In genomic region chr17:58313815-58314705, GRCh38 we compare ENCODE assay signal across 15 cellular contexts. TPM values are rescaled to one million over a fixed set of nuclear protein-coding genes. Genes with fewer than 3 reads are reported as not detected.
DNase-seq lines count a peak whose midpoint lies in the region; ATAC-seq and TF ChIP-seq lines count a peak whose summit lies in the region.
"Had no signal": no experiment of that assay in that cellular context is flagged by ENCODE, and none has a peak within 500 bp of the region (broad histone marks: within the 10 kb centered on the region; RNA-seq: fewer than 3 reads in every experiment).

No MANE protein-coding gene starts in this region.

- ATAC-seq in activated T-cell treated with anti-CD3 and anti-CD28 coated beads, Interleukin-2, amount 50 U/mL, for 4 hours = no peak
- ATAC-seq in stimulated activated memory B cell treated with anti-CD40 and anti-IgM and Interleukin-4, amounts not matched to agents 10 μg/mL and 1 μg/mL and 100 μg/mL, for 72 hours = no peak
- ATAC-seq: GM23338; naive thymus-derived CD8-positive, alpha-beta T cell; Right ventricle myocardium inferior had no signal

- peak overlapping the region; percentile 75 for H3K27ac Mint-ChIP-seq in activated T-cell treated with anti-CD3 and anti-CD28 coated beads, Interleukin-2, amount 50 U/mL, for 24 hours
- H3K27ac Mint-ChIP-seq in brain = peak overlapping the region in 3 of 5 experiments; percentile 13 to 25 (median 19)
- H3K27ac Mint-ChIP-seq in stimulated activated memory B cell treated with anti-CD40 and anti-IgM and Interleukin-4, amounts not matched to agents 10 μg/mL and 1 μg/mL and 100 μg/mL, for 72 hours = peak overlapping the region; percentile 18
- H3K27ac Mint-ChIP-seq: GM23338 had no signal

- TF ChIP-seq CTCF in brain (conservative IDR thresholded peaks at IDR 0.05) = no peak

- H3K36me3 Mint-ChIP-seq in activated T-cell treated with anti-CD3 and anti-CD28 coated beads, Interleukin-2, amount 50 U/mL, for 24 hours (ENCODE audit: low read depth) = peaks cover 47% of the 10 kb centered on the region
- H3K36me3 Mint-ChIP-seq in activated T-cell treated with anti-CD3 and anti-CD28 coated beads, Interleukin-2, amount 50 U/mL, for 4 hours (ENCODE audit: insufficient read depth) = peaks cover 8% of the 10 kb centered on the region
- peaks cover 13% of the 10 kb centered on the region for H3K36me3 Mint-ChIP-seq in brain
- no peaks in the 10 kb centered on the region for H3K36me3 Mint-ChIP-seq in stimulated activated memory B cell treated with anti-CD40 and anti-IgM and Interleukin-4, amounts not matched to agents 10 μg/mL and 1 μg/mL and 100 μg/mL, for 72 hours

- H3K4me3 Mint-ChIP-seq in activated T-cell treated with anti-CD3 and anti-CD28 coated beads, Interleukin-2, amount 50 U/mL, for 24 hours = no peak overlapping the region
- no peak overlapping the region for H3K4me3 Mint-ChIP-seq in activated T-cell treated with anti-CD3 and anti-CD28 coated beads, Interleukin-2, amount 50 U/mL, for 4 hours
- no peak overlapping the region for H3K4me3 Mint-ChIP-seq in brain
- H3K4me3 Mint-ChIP-seq in stimulated activated memory B cell treated with anti-CD40 and anti-IgM and Interleukin-4, amounts not matched to agents 10 μg/mL and 1 μg/mL and 100 μg/mL, for 72 hours = no peak overlapping the region
- H3K4me3 Mint-ChIP-seq: GM23338; naive thymus-derived CD8-positive, alpha-beta T cell had no signal

- H3K9me3 Mint-ChIP-seq in activated T-cell treated with anti-CD3 and anti-CD28 coated beads, Interleukin-2, amount 50 U/mL, for 24 hours = no peaks in the 10 kb centered on the region
- no peaks in the 10 kb centered on the region for H3K9me3 Mint-ChIP-seq in activated T-cell treated with anti-CD3 and anti-CD28 coated beads, Interleukin-2, amount 50 U/mL, for 4 hours
- H3K9me3 Mint-ChIP-seq in brain = no peaks in the 10 kb centered on the region
- no peaks in the 10 kb centered on the region for H3K9me3 Mint-ChIP-seq in stimulated activated memory B cell treated with anti-CD40 and anti-IgM and Interleukin-4, amounts not matched to agents 10 μg/mL and 1 μg/mL and 100 μg/mL, for 72 hours
- H3K9me3 Mint-ChIP-seq: GM23338; naive thymus-derived CD8-positive, alpha-beta T cell had no signal

- peaks cover 20% of the 10 kb centered on the region for H3K4me1 Mint-ChIP-seq in activated T-cell treated with anti-CD3 and anti-CD28 coated beads, Interleukin-2, amount 50 U/mL, for 24 hours (ENCODE audit: low read depth)
- peaks cover 14% of the 10 kb centered on the region for H3K4me1 Mint-ChIP-seq in activated T-cell treated with anti-CD3 and anti-CD28 coated beads, Interleukin-2, amount 50 U/mL, for 4 hours (ENCODE audit: low read depth)
- H3K4me1 Mint-ChIP-seq in brain = peaks cover 11% of the 10 kb centered on the region
- H3K4me1 Mint-ChIP-seq in stimulated activated memory B cell treated with anti-CD40 and anti-IgM and Interleukin-4, amounts not matched to agents 10 μg/mL and 1 μg/mL and 100 μg/mL, for 72 hours = peaks cover 10% of the 10 kb centered on the region

- no peaks in the 10 kb centered on the region for H3K27me3 Mint-ChIP-seq in activated T-cell treated with anti-CD3 and anti-CD28 coated beads, Interleukin-2, amount 50 U/mL, for 24 hours
- H3K27me3 Mint-ChIP-seq in activated T-cell treated with anti-CD3 and anti-CD28 coated beads, Interleukin-2, amount 50 U/mL, for 4 hours (ENCODE audit: low read depth) = no peaks in the 10 kb centered on the region
- H3K27me3 Mint-ChIP-seq in brain = no peaks in the 10 kb centered on the region
- H3K27me3 Mint-ChIP-seq in stimulated activated memory B cell treated with anti-CD40 and anti-IgM and Interleukin-4, amounts not matched to agents 10 μg/mL and 1 μg/mL and 100 μg/mL, for 72 hours = no peaks in the 10 kb centered on the region
- H3K27me3 Mint-ChIP-seq: naive thymus-derived CD8-positive, alpha-beta T cell had no signal

- DNase-seq in activated T-cell treated with anti-CD3 and anti-CD28 coated beads, Interleukin-2, amount 50 U/mL, for 24 hours = no peak
- no peak for DNase-seq in activated T-cell treated with anti-CD3 and anti-CD28 coated beads, Interleukin-2, amount 50 U/mL, for 4 hours
- peak; percentile 95 for DNase-seq in NCI-H2171 treated with DMSO at 0.1 percent for 48 hours (lab: John Stamatoyannopoulos, UW)
- no peak for DNase-seq in NCI-H1105 treated with DMSO at 0.1 percent for 48 hours (lab: John Stamatoyannopoulos, UW)
- DNase-seq in activated CD4-positive, alpha-beta T cell treated with anti-CD3 and anti-CD28 coated beads, Interleukin-2, amount 50 U/mL, for 4 hours = no peak
- DNase-seq in glomerular visceral epithelial cell (ENCODE audit: extremely low spot score) = no peak
- DNase-seq: activated CD4-positive, alpha-beta T cell treated with anti-CD3 and anti-CD28 coated beads for 48 hours; Kasumi-1; naive thymus-derived CD8-positive, alpha-beta T cell; retina had no signal

RNA-seq across cellular contexts. Expression of gene TSPOAP1, which starts 14.5 kb away (rescaled TPM):
- total RNA-seq in activated T-cell treated with anti-CD3 and anti-CD28 coated beads, Interleukin-2, amount 50 U/mL, for 4 hours = 10 to 100 TPM; 38.6 to 49.6 (median 43.2) TPM
- polyA plus RNA-seq in brain (ENCODE audit: insufficient read depth, low read depth, low replicate concordance) = 28.0 TPM

RNA-seq across cellular contexts. Expression of gene MPO, which starts 33.3 kb away (rescaled TPM):
- total RNA-seq in activated T-cell treated with anti-CD3 and anti-CD28 coated beads, Interleukin-2, amount 50 U/mL, for 4 hours = not detected
- polyA plus RNA-seq in brain (ENCODE audit: insufficient read depth, low read depth, low replicate concordance) = 0.88 TPM
- total RNA-seq: GM23338; naive thymus-derived CD8-positive, alpha-beta T cell; suprapubic skin had no signal
- polyA plus RNA-seq: naive thymus-derived CD8-positive, alpha-beta T cell had no signal

RNA-seq across cellular contexts. Expression of gene SUPT4H1, which starts 37.9 kb away (rescaled TPM):
- 100 to 1,000 TPM; 144 to 154 (median 152) TPM for total RNA-seq in activated T-cell treated with anti-CD3 and anti-CD28 coated beads, Interleukin-2, amount 50 U/mL, for 4 hours
- 111 TPM for polyA plus RNA-seq in brain (ENCODE audit: insufficient read depth, low read depth, low replicate concordance)

Comparison
In these comparisons a context has a peak if more than half of its experiments do, and no peak if none do; other contexts are left out.
1. H3K27ac Mint-ChIP-seq: peak in every context shown above with its lines; median percentile 75 in activated T-cell treated with anti-CD3 and anti-CD28 coated beads, Interleukin-2, amount 50 U/mL, for 24 hours; 19 in brain; 18 in stimulated activated memory B cell treated with anti-CD40 and anti-IgM and Interleukin-4, amounts not matched to agents 10 μg/mL and 1 μg/mL and 100 μg/mL, for 72 hours.